Comparison of ENCODE assay signal across 8 cellular contexts in genomic region chrX:80578518-80579105, GRCh38.
A peak's percentile ranks its signal among the peaks of the same experiment; 100 is the strongest.
DNase-seq lines count a peak whose midpoint lies in the region; ATAC-seq and TF ChIP-seq lines count a peak whose summit lies in the region.

No MANE protein-coding gene starts in this region.

- no peaks in the 10 kb centered on the region for H3K9me3 Mint-ChIP-seq in activated naive CD4-positive, alpha-beta T cell treated with anti-CD3 and anti-CD28 coated beads, Interleukin-2, amount 50 U/mL, for 72 hours

- peak; percentile 79 for TF ChIP-seq CTCF in VCaP (conservative IDR thresholded peaks at IDR 0.05)

- H3K27me3 ChIP-seq in MG63: no peaks in the 10 kb centered on the region

- H3K36me3 Mint-ChIP-seq in activated naive CD4-positive, alpha-beta T cell treated with anti-CD3 and anti-CD28 coated beads, Interleukin-2, amount 50 U/mL, for 72 hours: no peaks in the 10 kb centered on the region

- DNase-seq in NCI-H345 (lab: John Stamatoyannopoulos, UW) (peak; percentile 49), NCI-H345 treated with DMSO at 0.1 percent for 48 hours (lab: John Stamatoyannopoulos, UW; ENCODE audit: unreplicated experiment) (no peak), left lobe of liver (ENCODE audit: low spot score) (no peak), MG63 (no peak)
- DNase-seq in activated naive CD4-positive, alpha-beta T cell treated with anti-CD3 and anti-CD28 coated beads, Interleukin-2, amount 50 U/mL, for 72 hours (ENCODE audit: low spot score in 2 of 2): no peak

- no peak overlapping the region for H3K27ac ChIP-seq in VCaP

- no peak overlapping the region for H3K4me3 ChIP-seq in MG63

- H3K9me3 ChIP-seq in MG63: no peaks in the 10 kb centered on the region

- no peak overlapping the region for H3K27ac Mint-ChIP-seq in activated naive CD4-positive, alpha-beta T cell treated with anti-CD3 and anti-CD28 coated beads, Interleukin-2, amount 50 U/mL, for 72 hours

- ATAC-seq in HG03354 (IDR thresholded peaks at IDR 0.05; ENCODE audit: poor library complexity, severe bottlenecking, unreplicated experiment): peak; percentile 68
- peak; percentile 66 for ATAC-seq in left lobe of liver
- no peak for ATAC-seq in activated naive CD4-positive, alpha-beta T cell treated with anti-CD3 and anti-CD28 coated beads, Interleukin-2, amount 50 U/mL, for 72 hours
- no peak for ATAC-seq in HG02938 (IDR thresholded peaks at IDR 0.05; ENCODE audit: unreplicated experiment)

- no peaks in the 10 kb centered on the region for H3K36me3 ChIP-seq in MG63

Comparison
In these comparisons a context has a peak if more than half of its experiments do, and no peak if none do; other contexts are left out.
1. ATAC-seq: peak in HG03354 (single experiment) and left lobe of liver (single experiment); none in activated naive CD4-positive, alpha-beta T cell treated with anti-CD3 and anti-CD28 coated beads, Interleukin-2, amount 50 U/mL, for 72 hours (0 of 2) and HG02938 (single experiment).